In the genomic region with DNA sequence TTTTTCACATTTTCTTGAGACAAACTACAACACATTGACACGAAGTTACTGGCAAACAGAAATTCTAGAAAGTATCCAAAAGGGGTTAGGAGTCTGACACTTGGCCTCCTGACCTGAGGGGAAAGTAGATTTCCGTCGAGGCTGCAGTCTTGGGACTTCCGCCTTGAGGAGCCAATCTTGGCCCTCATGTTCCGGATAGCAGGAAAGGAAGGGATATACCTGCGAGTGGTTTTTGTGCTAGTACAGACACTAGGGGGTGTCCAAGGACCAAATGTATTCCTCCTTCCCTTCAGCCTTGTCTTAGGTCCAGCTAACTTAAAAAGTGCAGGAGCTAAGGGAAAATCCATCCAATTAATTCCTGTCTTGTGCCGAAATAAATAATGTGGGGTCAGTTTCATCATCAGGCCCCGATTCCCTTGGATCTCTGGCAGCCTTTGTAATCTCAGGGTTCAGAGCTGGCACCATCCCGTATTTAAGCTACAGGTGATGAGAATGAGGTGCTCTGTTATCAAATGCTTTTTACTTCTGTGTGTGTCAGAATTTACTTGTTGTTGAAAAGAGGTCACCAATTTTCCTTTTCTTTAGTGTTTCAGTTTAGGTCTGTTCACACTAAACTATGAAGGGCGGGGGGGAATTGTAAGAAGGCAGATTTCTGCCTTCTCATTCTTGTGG, we compare ENCODE assay signal across 8 cellular contexts.
DNase-seq lines count a peak whose midpoint lies in the region; ATAC-seq and TF ChIP-seq lines count a peak whose summit lies in the region.

No MANE protein-coding gene starts in this region.

- H3K36me3 ChIP-seq in tibial artery = no peaks in the 10 kb centered on the region

- peaks cover 1% of the 10 kb centered on the region for H3K27me3 Mint-ChIP-seq in glutamatergic neuron (ENCODE audit: unreplicated experiment)

- no peak overlapping the region for H3K4me3 Mint-ChIP-seq in glutamatergic neuron (ENCODE audit: unreplicated experiment)

- no peaks in the 10 kb centered on the region for H3K4me1 ChIP-seq in tibial artery

- peak; percentile 54 for ATAC-seq in GM19328 (IDR thresholded peaks at IDR 0.05; ENCODE audit: unreplicated experiment)
- peak; percentile 95 for ATAC-seq in HG03196 (IDR thresholded peaks at IDR 0.05; ENCODE audit: unreplicated experiment)

- no peak overlapping the region for H3K27ac Mint-ChIP-seq in glutamatergic neuron (ENCODE audit: unreplicated experiment)

- H3K36me3 Mint-ChIP-seq in glutamatergic neuron (ENCODE audit: unreplicated experiment) = no peaks in the 10 kb centered on the region

- H3K4me1 Mint-ChIP-seq in glutamatergic neuron (ENCODE audit: low read depth, unreplicated experiment) = peaks cover 9% of the 10 kb centered on the region

- no peaks in the 10 kb centered on the region for H3K27me3 ChIP-seq in tibial artery

- TF ChIP-seq CTCF in glutamatergic neuron (IDR thresholded peaks at IDR 0.05; ENCODE audit: partially characterized antibody, unreplicated experiment) = peak; percentile 57
- peak; percentile 81 for TF ChIP-seq CTCF in retinal pigment epithelial cell (conservative IDR thresholded peaks at IDR 0.05; ENCODE audit: low read depth, low read length)
- no peak for TF ChIP-seq CTCF in tibial artery (IDR thresholded peaks at IDR 0.05)

- no peak overlapping the region for H3K27ac ChIP-seq in tibial artery

- H3K4me3 ChIP-seq in retinal pigment epithelial cell (ENCODE audit: low read length) = no peak overlapping the region
- no peak overlapping the region for H3K4me3 ChIP-seq in tibial artery

- peaks cover 1% of the 10 kb centered on the region for H3K9me3 Mint-ChIP-seq in glutamatergic neuron (ENCODE audit: unreplicated experiment)

- DNase-seq in DMS53 (lab: John Stamatoyannopoulos, UW) = peak; percentile 87
- peak; percentile 27 for DNase-seq in NCI-H2171 (lab: John Stamatoyannopoulos, UW)
- DNase-seq in UCSD-AML1 (lab: John Stamatoyannopoulos, UW; ENCODE audit: unreplicated experiment) = peak; percentile 40
- DNase-seq in glutamatergic neuron = no peak
- DNase-seq in retinal pigment epithelial cell (ENCODE audit: low read depth) = peak; percentile 65
- no peak for DNase-seq in tibial artery

- intact Hi-C loops in tibial artery (cut with DNase I; ENCODE audit: low total_unique reads) = no loop called here

- H3K9me3 ChIP-seq in tibial artery = no peaks in the 10 kb centered on the region

Comparison
In these comparisons a context has a peak if more than half of its experiments do, and no peak if none do; other contexts are left out.
1. DNase-seq: peak in DMS53 (single experiment), NCI-H2171 (single experiment), UCSD-AML1 (single experiment) and retinal pigment epithelial cell (single experiment); none in glutamatergic neuron (single experiment) and tibial artery (0 of 2).
2. CTCF ChIP-seq: peak in glutamatergic neuron (single experiment) and retinal pigment epithelial cell (single experiment); none in tibial artery (0 of 2).